ENCODE assay signal across 11 cellular contexts in genomic region chr22:37244922-37245722, GRCh38. TPM values are rescaled to one million over a fixed set of nuclear protein-coding genes. Genes with fewer than 3 reads are reported as not detected.
A peak's percentile ranks its signal among the peaks of the same experiment; 100 is the strongest.
DNase-seq lines count a peak whose midpoint lies in the region; ATAC-seq and TF ChIP-seq lines count a peak whose summit lies in the region.
"Had no signal": no experiment of that assay in that cellular context is flagged by ENCODE, and none has a peak within 500 bp of the region (broad histone marks: within the 10 kb centered on the region; RNA-seq: fewer than 3 reads in every experiment).

No MANE protein-coding gene starts in this region.

- peaks cover 10% of the 10 kb centered on the region for H3K27me3 Mint-ChIP-seq in GM23338 (ENCODE audit: insufficient read depth, low read depth, poor library complexity)

- H3K4me1 ChIP-seq in GM23338 (ENCODE audit: insufficient read depth), result peaks cover 7% of the 10 kb centered on the region; the same call in 1 of the 2 replicates
- peaks cover 11% of the 10 kb centered on the region for H3K4me1 ChIP-seq in RWPE2 (ENCODE audit: insufficient read depth, poor library complexity, severe bottlenecking)
- H3K4me1 ChIP-seq in right lobe of liver, result no peaks in the 10 kb centered on the region
- H3K4me1 ChIP-seq: SJCRH30 had no signal

- no peaks in the 10 kb centered on the region for H3K9me3 ChIP-seq in RWPE2 (ENCODE audit: severe bottlenecking)
- H3K9me3 ChIP-seq in right lobe of liver, result no peaks in the 10 kb centered on the region
- H3K9me3 ChIP-seq: SJCRH30 had no signal

- H4K20me1 ChIP-seq in GM23338 (replicated peaks; ENCODE audit: insufficient read depth), result no peaks in the 10 kb centered on the region

- H3K4me3 ChIP-seq in GM23338, result no peak overlapping the region
- H3K4me3 ChIP-seq in RWPE2 (ENCODE audit: severe bottlenecking), result no peak overlapping the region
- H3K4me3 ChIP-seq in right lobe of liver, result no peak overlapping the region
- H3K4me3 ChIP-seq: SJCRH30 had no signal

- H3K4me3 Mint-ChIP-seq in GM23338, result no peak overlapping the region

- ATAC-seq in GM23338 (peak; percentile 27; the same call in 2 of the 3 replicates), RWPE2 (ENCODE audit: low read depth) (no peak), right lobe of liver (peak in 2 of 4 donors; percentile 8 to 9)

- no peaks in the 10 kb centered on the region for H3K36me3 Mint-ChIP-seq in GM23338 (ENCODE audit: low read depth)

- POLR2A ChIA-PET in GM10248 (lab: Yijun Ruan, JAX), result interaction anchor here (0.5 to 0.6 kb wide), 2 partner anchors 85 to 109 kb away, joined by 3 to 4 read pairs; no protein-coding TSS in a partner anchor

- no peak overlapping the region for H3K27ac Mint-ChIP-seq in GM23338

- WGBS in right lobe of liver (ENCODE audit: insufficient coverage, low coverage, low lambda C conversion rate, missing lambda C conversion rate), result 55% methylated on average over 17 of the region's 22 CpGs

- H3K36me3 ChIP-seq in GM23338 (ENCODE audit: insufficient read depth) (no peaks in the 10 kb centered on the region), RWPE2 (ENCODE audit: low read depth) (peaks cover 20% of the 10 kb centered on the region), right lobe of liver (no peaks in the 10 kb centered on the region)
- H3K36me3 ChIP-seq: SJCRH30 had no signal

- peaks cover 23% of the 10 kb centered on the region for H3K4me1 Mint-ChIP-seq in GM23338

- no peaks in the 10 kb centered on the region for H3K9me2 ChIP-seq in GM23338 (ENCODE audit: insufficient read depth)

- H3K27me3 ChIP-seq in GM23338 (ENCODE audit: insufficient read depth), result no peaks in the 10 kb centered on the region
- H3K27me3 ChIP-seq in RWPE2 (ENCODE audit: insufficient read depth, poor library complexity, severe bottlenecking), result no peaks in the 10 kb centered on the region
- no peaks in the 10 kb centered on the region for H3K27me3 ChIP-seq in right lobe of liver

- DNase-seq in GM10248 (ENCODE audit: extremely low spot score) (peak; percentile 56), GM23338 (ENCODE audit: low spot score) (no peak), RWPE2 (ENCODE audit: low spot score) (peak; percentile 52), right lobe of liver (peak in 2 of 3 donors; percentile 23 to 43), nucleus accumbens (lab: John Stamatoyannopoulos, UW) (no peak), NCI-H69 (lab: John Stamatoyannopoulos, UW) (no peak), middle frontal gyrus (ENCODE audit: extremely low spot score, low spot score) (no peak), HPDE6-E6E7 (ENCODE audit: extremely low spot score) (no peak)
- DNase-seq: SJCRH30 had no signal

- CTCF ChIA-PET in GM10248 (lab: Yijun Ruan, JAX), result interaction anchor here (1.2 to 16.0 kb wide), 7 partner anchors 10 to 44 kb away, joined by 3 to 195 read pairs (median 5); no protein-coding TSS in a partner anchor

- no peak for TF ChIP-seq POLR2A in right lobe of liver (IDR thresholded peaks at IDR 0.05)

- no peaks in the 10 kb centered on the region for H3F3A ChIP-seq in GM23338 (replicated peaks; ENCODE audit: low read depth)

- no peak for TF ChIP-seq CTCF in GM10248 (IDR thresholded peaks at IDR 0.05; ENCODE audit: control extremely low read depth, extremely low read depth, low read depth, missing control alignments)
- TF ChIP-seq CTCF in GM23338 (conservative IDR thresholded peaks at IDR 0.05; ENCODE audit: low read depth in 2 of 2), result no peak
- no peak for TF ChIP-seq CTCF in RWPE2 (IDR thresholded peaks at IDR 0.05; ENCODE audit: poor library complexity, severe bottlenecking)
- TF ChIP-seq CTCF in right lobe of liver (IDR thresholded peaks at IDR 0.05), result no peak

- intact Hi-C loops in right lobe of liver (cut with DNase I), result no loop called here

- no peak overlapping the region; the same call in 1 of the 2 replicates for H2AFZ ChIP-seq in GM23338

- H3K79me2 ChIP-seq in GM23338 (replicated peaks; ENCODE audit: insufficient read depth), result no peaks in the 10 kb centered on the region

- no peak overlapping the region for H3K27ac ChIP-seq in GM23338 (ENCODE audit: low read depth)
- no peak overlapping the region for H3K27ac ChIP-seq in RWPE2 (ENCODE audit: poor library complexity, severe bottlenecking)
- H3K27ac ChIP-seq in right lobe of liver, result peak overlapping the region in 1 of 3 donors; percentile 37
- H3K27ac ChIP-seq: SJCRH30 had no signal

- no peaks in the 10 kb centered on the region for H3K9me3 Mint-ChIP-seq in GM23338

- H3K4me2 ChIP-seq in GM23338, result no peak overlapping the region

TF ChIP-seq in GM23338, 12 proteins besides CTCF, POLR2A, EP300 and RAD21 (continues in another document):
- no peak for TF ChIP-seq ZNF114 (CRISPR knock-in tag; IDR thresholded peaks at IDR 0.05)
- no peak for TF ChIP-seq STAT1 (IDR thresholded peaks at IDR 0.05; ENCODE audit: unreplicated experiment)
- no peak for TF ChIP-seq POLR2AphosphoS5 (IDR thresholded peaks at IDR 0.05; ENCODE audit: low read depth)
- no peak for TF ChIP-seq ZNF331 (CRISPR knock-in tag; IDR thresholded peaks at IDR 0.05; ENCODE audit: low read depth)
- no peak for TF ChIP-seq CREB1 (CRISPR knock-in tag; IDR thresholded peaks at IDR 0.05; ENCODE audit: low read depth)
- TF ChIP-seq, protein P1, sequence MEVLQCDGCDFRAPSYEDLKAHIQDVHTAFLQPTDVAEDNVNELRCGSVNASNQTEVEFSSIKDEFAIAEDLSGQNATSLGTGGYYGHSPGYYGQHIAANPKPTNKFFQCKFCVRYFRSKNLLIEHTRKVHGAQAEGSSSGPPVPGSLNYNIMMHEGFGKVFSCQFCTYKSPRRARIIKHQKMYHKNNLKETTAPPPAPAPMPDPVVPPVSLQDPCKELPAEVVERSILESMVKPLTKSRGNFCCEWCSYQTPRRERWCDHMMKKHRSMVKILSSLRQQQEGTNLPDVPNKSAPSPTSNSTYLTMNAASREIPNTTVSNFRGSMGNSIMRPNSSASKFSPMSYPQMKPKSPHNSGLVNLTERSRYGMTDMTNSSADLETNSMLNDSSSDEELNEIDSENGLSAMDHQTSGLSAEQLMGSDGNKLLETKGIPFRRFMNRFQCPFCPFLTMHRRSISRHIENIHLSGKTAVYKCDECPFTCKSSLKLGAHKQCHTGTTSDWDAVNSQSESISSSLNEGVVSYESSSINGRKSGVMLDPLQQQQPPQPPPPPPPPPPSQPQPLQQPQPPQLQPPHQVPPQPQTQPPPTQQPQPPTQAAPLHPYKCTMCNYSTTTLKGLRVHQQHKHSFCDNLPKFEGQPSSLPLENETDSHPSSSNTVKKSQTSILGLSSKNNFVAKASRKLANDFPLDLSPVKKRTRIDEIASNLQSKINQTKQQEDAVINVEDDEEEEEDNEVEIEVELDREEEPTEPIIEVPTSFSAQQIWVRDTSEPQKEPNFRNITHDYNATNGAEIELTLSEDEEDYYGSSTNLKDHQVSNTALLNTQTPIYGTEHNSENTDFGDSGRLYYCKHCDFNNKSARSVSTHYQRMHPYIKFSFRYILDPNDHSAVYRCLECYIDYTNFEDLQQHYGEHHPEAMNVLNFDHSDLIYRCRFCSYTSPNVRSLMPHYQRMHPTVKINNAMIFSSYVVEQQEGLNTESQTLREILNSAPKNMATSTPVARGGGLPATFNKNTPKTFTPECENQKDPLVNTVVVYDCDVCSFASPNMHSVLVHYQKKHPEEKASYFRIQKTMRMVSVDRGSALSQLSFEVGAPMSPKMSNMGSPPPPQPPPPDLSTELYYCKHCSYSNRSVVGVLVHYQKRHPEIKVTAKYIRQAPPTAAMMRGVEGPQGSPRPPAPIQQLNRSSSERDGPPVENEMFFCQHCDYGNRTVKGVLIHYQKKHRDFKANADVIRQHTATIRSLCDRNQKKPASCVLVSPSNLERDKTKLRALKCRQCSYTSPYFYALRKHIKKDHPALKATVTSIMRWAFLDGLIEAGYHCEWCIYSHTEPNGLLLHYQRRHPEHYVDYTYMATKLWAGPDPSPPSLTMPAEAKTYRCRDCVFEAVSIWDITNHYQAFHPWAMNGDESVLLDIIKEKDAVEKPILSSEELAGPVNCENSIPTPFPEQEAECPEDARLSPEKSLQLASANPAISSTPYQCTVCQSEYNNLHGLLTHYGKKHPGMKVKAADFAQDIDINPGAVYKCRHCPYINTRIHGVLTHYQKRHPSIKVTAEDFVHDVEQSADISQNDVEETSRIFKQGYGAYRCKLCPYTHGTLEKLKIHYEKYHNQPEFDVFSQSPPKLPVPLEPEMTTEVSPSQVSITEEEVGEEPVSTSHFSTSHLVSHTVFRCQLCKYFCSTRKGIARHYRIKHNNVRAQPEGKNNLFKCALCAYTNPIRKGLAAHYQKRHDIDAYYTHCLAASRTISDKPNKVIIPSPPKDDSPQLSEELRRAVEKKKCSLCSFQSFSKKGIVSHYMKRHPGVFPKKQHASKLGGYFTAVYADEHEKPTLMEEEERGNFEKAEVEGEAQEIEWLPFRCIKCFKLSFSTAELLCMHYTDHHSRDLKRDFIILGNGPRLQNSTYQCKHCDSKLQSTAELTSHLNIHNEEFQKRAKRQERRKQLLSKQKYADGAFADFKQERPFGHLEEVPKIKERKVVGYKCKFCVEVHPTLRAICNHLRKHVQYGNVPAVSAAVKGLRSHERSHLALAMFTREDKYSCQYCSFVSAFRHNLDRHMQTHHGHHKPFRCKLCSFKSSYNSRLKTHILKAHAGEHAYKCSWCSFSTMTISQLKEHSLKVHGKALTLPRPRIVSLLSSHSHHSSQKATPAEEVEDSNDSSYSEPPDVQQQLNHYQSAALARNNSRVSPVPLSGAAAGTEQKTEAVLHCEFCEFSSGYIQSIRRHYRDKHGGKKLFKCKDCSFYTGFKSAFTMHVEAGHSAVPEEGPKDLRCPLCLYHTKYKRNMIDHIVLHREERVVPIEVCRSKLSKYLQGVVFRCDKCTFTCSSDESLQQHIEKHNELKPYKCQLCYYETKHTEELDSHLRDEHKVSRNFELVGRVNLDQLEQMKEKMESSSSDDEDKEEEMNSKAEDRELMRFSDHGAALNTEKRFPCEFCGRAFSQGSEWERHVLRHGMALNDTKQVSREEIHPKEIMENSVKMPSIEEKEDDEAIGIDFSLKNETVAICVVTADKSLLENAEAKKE (CRISPR knock-in tag; IDR thresholded peaks at IDR 0.05), result no peak
- TF ChIP-seq EZH2phosphoT487 (IDR thresholded peaks at IDR 0.05; ENCODE audit: unreplicated experiment), result no peak

RNA-seq across cellular contexts. Expression of gene RAC2, which starts 1.1 kb away (rescaled TPM):
- 2.7 and 3.8 TPM in 2 replicates for total RNA-seq in GM23338 (2014; rRNA removed; shearing (Covaris generic))
- polyA plus RNA-seq in GM23338 (2016; fragmentation: Nextera tagmentation; extraction: Ambion mirVana), result 2.4 and 3.1 TPM in 2 replicates
- 10 to 100 TPM in 1 of 6 experiments, 1 to 10 TPM in 5; 3.4 to 12.9 (median 6.5) TPM for total RNA-seq in right lobe of liver
- total RNA-seq: SJCRH30 had no signal

RNA-seq across cellular contexts. Expression of gene SSTR3, which starts 32.8 kb away (rescaled TPM):
- 0.04 and 0.66 TPM in 2 replicates for total RNA-seq in GM23338 (2014; rRNA removed; shearing (Covaris generic))
- polyA plus RNA-seq in GM23338 (2016; fragmentation: Nextera tagmentation; extraction: Ambion mirVana), result 0.10 TPM in 1 of 2 replicates, not detected in the other
- total RNA-seq in right lobe of liver, result not detected
- total RNA-seq: bronchial epithelial cell, HT1080, SJCRH30 had no signal

RNA-seq across cellular contexts. Expression of gene CYTH4, which starts 37.2 kb away (rescaled TPM):
- total RNA-seq in GM23338 (2014; rRNA removed; shearing (Covaris generic)), result not detected in 2 replicates
- polyA plus RNA-seq in GM23338 (2016; fragmentation: Nextera tagmentation; extraction: Ambion mirVana), result not detected in 2 replicates
- 10 to 100 TPM in 1 of 6 experiments, 1 to 10 TPM in 5; 2.9 to 12.8 (median 4.0) TPM for total RNA-seq in right lobe of liver
- total RNA-seq: bronchial epithelial cell, SJCRH30 had no signal

RNA-seq across cellular contexts. Expression of gene C1QTNF6, which starts 57.1 kb away (rescaled TPM):
- total RNA-seq in GM23338 (2014; rRNA removed; shearing (Covaris generic)), result 2.3 and 2.6 TPM in 2 replicates
- polyA plus RNA-seq in GM23338 (2016; fragmentation: Nextera tagmentation; extraction: Ambion mirVana), result 0.97 and 1.7 TPM in 2 replicates
- 10 to 100 TPM in 2 of 6 experiments, 1 to 10 TPM in 4; 3.3 to 12.6 (median 6.3) TPM for total RNA-seq in right lobe of liver

Comparison
In these comparisons a context has a peak if more than half of its experiments do, and no peak if none do; other contexts are left out.
1. DNase-seq: peak in GM10248 (single experiment), RWPE2 (single experiment) and right lobe of liver (2 of 3); none in GM23338 (single experiment), nucleus accumbens (0 of 56), NCI-H69 (single experiment), middle frontal gyrus (single experiment) and HPDE6-E6E7 (single experiment).